ENCODE assay signal across 24 cellular contexts in genomic region chr18:52875711-52876110, GRCh38.
"Had no signal": no experiment of that assay in that cellular context is flagged by ENCODE, and none has a peak within 500 bp of the region (broad histone marks: within the 10 kb centered on the region; RNA-seq: fewer than 3 reads in every experiment).

No MANE protein-coding gene starts in this region.

- H3K27me3 Mint-ChIP-seq: IgD-negative memory B cell had no signal

- DNase-seq: Kasumi-1, MV-4-11, NCI-H1048, NCI-H1105, NCI-H1417, NCI-H1436 treated with DMSO at 0.1 percent for 48 hours, NCI-H1694, NCI-H187 treated with DMSO at 0.1 percent for 48 hours, NCI-H2029 treated with DMSO at 0.1 percent for 48 hours, NCI-H226, NCI-H446, NCI-H510A, NCI-H524 treated with DMSO at 0.1 percent for 48 hours, NCI-H69, NCI-H774, PC-3, SHP77 treated with DMSO at 0.1 percent for 48 hours, SJCRH30 had no signal

- H3K4me1 ChIP-seq: SJCRH30 had no signal

- H3K36me3 ChIP-seq: SJCRH30 had no signal

- H3K4me3 ChIP-seq: K562, SJCRH30 had no signal

- H3K27ac ChIP-seq: KMS-11, SJCRH30 had no signal

- H3K9ac ChIP-seq: KMS-11 had no signal

- H3K4me2 ChIP-seq: KMS-11 had no signal

- H3K4me1 Mint-ChIP-seq: IgD-negative memory B cell had no signal

- H3K36me3 Mint-ChIP-seq: IgD-negative memory B cell had no signal

- H3K27ac Mint-ChIP-seq: IgD-negative memory B cell had no signal

- H3K27me3 ChIP-seq: SJCRH30 had no signal

- ATAC-seq: K562, Panc1, PC-3, Right ventricle myocardium inferior, SK-N-SH treated with all-trans-retinoic acid at 6 μM for 48 hours had no signal

- H3K9me3 ChIP-seq: SJCRH30 had no signal

- H3K4me3 Mint-ChIP-seq: IgD-negative memory B cell had no signal
